Comparison of ENCODE assay signal across 22 cellular contexts in genomic region chr13:84470528-84470927, GRCh38.
"Had no signal": no experiment of that assay in that cellular context is flagged by ENCODE, and none has a peak within 500 bp of the region (broad histone marks: within the 10 kb centered on the region; RNA-seq: fewer than 3 reads in every experiment).

No MANE protein-coding gene starts in this region.

- H3K9me3 ChIP-seq: MG63 had no signal

- H3K36me3 ChIP-seq: MG63, SJSA1 had no signal

- DNase-seq: Karpas-422, KG1, MG63, NCI-H1092, NCI-H1105 treated with DMSO at 0.1 percent for 48 hours, NCI-H1417 treated with DMSO at 0.1 percent for 48 hours, NCI-H146, NCI-H1694 treated with DMSO at 0.1 percent for 48 hours, NCI-H1930, NCI-H2081, NCI-H2107, NCI-H2227 treated with DMSO at 0.1 percent for 48 hours, NCI-H510A, NCI-H524 treated with DMSO at 0.1 percent for 48 hours, NCI-H69, NCI-H774, Right ventricle myocardium superior, RPMI8226, SIG-M5 had no signal

- H3K4me1 ChIP-seq: SJSA1 had no signal

- H3K27me3 ChIP-seq: MG63, SJSA1 had no signal

- FAIRE-seq: RCC 7860 had no signal

- H3K27ac ChIP-seq: SJSA1, SK-N-MC had no signal

- H3K4me3 ChIP-seq: MG63, SJSA1, SK-N-MC had no signal
